Comparison of ENCODE assay signal across 1 cellular context in the genomic region with DNA sequence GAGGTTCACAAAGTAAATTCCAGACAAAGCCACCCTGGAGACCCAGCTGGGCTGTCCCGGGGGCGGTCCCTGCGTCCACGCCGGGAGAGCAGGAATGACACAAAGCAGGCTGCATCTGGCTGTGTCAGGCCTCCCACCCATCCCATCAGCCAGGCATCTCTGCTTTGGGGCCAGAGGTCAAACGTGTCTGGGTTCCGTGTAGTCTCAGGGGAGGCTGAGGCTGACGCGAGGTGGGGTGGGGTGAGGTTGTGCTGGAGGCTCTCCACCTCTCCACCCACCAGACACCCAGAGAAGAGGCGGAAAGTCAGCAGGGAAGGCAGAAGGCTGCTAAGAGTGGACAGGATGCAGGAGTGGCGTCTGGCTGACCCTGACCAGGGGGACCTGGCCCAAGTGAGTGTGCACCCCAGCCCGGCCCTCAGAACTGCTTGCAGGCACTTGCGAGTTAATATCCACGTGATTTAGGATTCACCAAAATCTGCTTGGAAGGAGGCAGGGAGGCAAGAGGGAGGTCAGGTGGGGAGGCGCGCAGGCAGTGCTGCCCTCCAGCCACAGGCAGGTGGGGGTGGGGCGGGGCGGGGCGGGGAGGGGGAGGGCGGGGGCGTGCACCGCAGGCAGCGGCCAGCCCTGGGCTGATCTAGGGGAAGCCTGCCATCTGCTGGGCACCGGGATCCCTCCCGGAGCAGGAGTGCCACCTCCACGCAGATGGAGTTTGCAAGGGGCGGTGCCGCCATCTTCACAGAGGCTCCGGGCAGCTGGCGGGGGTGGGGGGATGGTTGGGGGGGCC.
TF ChIP-seq lines count a peak whose summit lies in the region.

No MANE protein-coding gene starts in this region.

TF ChIP-seq in HEK293, 187 proteins besides CTCF, POLR2A, EP300 and RAD21 (continued from another document):
- TF ChIP-seq, protein P1, sequence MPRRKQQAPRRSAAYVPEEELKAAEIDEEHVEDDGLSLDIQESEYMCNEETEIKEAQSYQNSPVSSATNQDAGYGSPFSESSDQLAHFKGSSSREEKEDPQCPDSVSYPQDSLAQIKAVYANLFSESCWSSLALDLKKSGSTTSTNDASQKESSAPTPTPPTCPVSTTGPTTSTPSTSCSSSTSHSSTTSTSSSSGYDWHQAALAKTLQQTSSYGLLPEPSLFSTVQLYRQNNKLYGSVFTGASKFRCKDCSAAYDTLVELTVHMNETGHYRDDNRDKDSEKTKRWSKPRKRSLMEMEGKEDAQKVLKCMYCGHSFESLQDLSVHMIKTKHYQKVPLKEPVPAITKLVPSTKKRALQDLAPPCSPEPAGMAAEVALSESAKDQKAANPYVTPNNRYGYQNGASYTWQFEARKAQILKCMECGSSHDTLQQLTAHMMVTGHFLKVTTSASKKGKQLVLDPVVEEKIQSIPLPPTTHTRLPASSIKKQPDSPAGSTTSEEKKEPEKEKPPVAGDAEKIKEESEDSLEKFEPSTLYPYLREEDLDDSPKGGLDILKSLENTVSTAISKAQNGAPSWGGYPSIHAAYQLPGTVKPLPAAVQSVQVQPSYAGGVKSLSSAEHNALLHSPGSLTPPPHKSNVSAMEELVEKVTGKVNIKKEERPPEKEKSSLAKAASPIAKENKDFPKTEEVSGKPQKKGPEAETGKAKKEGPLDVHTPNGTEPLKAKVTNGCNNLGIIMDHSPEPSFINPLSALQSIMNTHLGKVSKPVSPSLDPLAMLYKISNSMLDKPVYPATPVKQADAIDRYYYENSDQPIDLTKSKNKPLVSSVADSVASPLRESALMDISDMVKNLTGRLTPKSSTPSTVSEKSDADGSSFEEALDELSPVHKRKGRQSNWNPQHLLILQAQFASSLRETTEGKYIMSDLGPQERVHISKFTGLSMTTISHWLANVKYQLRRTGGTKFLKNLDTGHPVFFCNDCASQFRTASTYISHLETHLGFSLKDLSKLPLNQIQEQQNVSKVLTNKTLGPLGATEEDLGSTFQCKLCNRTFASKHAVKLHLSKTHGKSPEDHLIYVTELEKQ (tag by site-specific recombination; IDR thresholded peaks at IDR 0.05; ENCODE audit: borderline replicate concordance), result no peak
- TF ChIP-seq KLF1 (tag by site-specific recombination; IDR thresholded peaks at IDR 0.05), result peak; percentile 51; the same call in 1 of the 2 replicates
- 0 out of 2 replicates have a peak, but pooled peaks have one; percentile 26 for TF ChIP-seq ZNF660 (tag by site-specific recombination; IDR thresholded peaks at IDR 0.05)
- TF ChIP-seq BCL11A (tag by site-specific recombination; IDR thresholded peaks at IDR 0.05; ENCODE audit: low read depth), result no peak
- TF ChIP-seq ZNF112 (tag by site-specific recombination; IDR thresholded peaks at IDR 0.05), result no peak
- no peak for TF ChIP-seq ZNF274 (IDR thresholded peaks at IDR 0.05; ENCODE audit: low read length)
- TF ChIP-seq ZNF274 (tag by site-specific recombination; IDR thresholded peaks at IDR 0.05; ENCODE audit: borderline replicate concordance), result no peak
- TF ChIP-seq GLIS2 (tag by site-specific recombination; IDR thresholded peaks at IDR 0.05), result 0 out of 2 replicates have a peak, but pooled peaks have one; percentile 9
